ENCODE assay signal across 18 cellular contexts in the genomic region with DNA sequence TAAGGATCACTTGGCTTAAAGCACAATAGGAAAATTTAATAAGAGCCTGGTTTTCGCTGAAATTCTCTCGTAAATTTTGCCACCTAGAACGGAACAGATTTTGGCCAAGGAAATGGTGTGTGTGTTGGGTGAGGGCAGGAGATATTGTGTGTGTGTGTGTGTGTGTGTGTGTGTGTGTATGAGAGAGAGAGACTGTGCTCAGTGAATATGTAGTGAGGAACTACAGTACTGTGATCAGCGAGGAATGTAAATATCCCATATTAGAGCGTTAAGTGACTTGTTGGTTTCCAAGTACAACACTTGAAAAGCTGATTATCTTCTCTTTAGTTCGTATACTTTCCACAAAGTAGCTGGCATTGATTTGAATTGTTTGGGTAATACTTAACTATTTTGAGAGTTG.
A peak's percentile ranks its signal among the peaks of the same experiment; 100 is the strongest.
DNase-seq lines count a peak whose midpoint lies in the region; ATAC-seq, FAIRE-seq and TF ChIP-seq lines count a peak whose summit lies in the region.
"Had no signal": no experiment of that assay in that cellular context is flagged by ENCODE, and none has a peak within 500 bp of the region (broad histone marks: within the 10 kb centered on the region; RNA-seq: fewer than 3 reads in every experiment).

No MANE protein-coding gene starts in this region.

- no peaks in the 10 kb centered on the region for H3K79me1 ChIP-seq in H1 (ENCODE audit: low read depth, low read length)

- peak; percentile 49 to 52 for ATAC-seq in lower lobe of right lung

- H3K9me3 ChIP-seq in OCI-LY7 (ENCODE audit: low read length) = peaks cover 6% of the 10 kb centered on the region; the same call in 1 of the 2 replicates
- H3K9me3 ChIP-seq in H1 (ENCODE audit: insufficient read depth in 2 of 2, low read depth in 1 of 2, low read length in 1 of 2) = no peaks in the 10 kb centered on the region
- H3K9me3 ChIP-seq in lower lobe of right lung = no peaks in the 10 kb centered on the region
- H3K9me3 ChIP-seq in esophagus squamous epithelium = no peaks in the 10 kb centered on the region

- H3K9ac ChIP-seq in H1 (replicated peaks in 1 of 4; ENCODE audit: extremely low read depth in 1 of 4, low read depth in 3 of 4, low read length in 3 of 4) = no peak overlapping the region

- H3K4me1 ChIP-seq in OCI-LY7 (ENCODE audit: insufficient read depth, low read length, poor library complexity, severe bottlenecking) (peaks cover 30% of the 10 kb centered on the region), H1 (replicated peaks in 1 of 4; ENCODE audit: control insufficient read depth in 3 of 4, insufficient read depth in 4 of 4, low read length in 3 of 4) (no peaks in the 10 kb centered on the region), lower lobe of right lung (no peaks in the 10 kb centered on the region), esophagus squamous epithelium (no peaks in the 10 kb centered on the region)

- no peak overlapping the region for H2BK12ac ChIP-seq in H1 (ENCODE audit: low read depth, low read length)

- H3K18ac ChIP-seq in H1 (ENCODE audit: extremely low read depth, low read length) = no peak overlapping the region

- H3K56ac ChIP-seq in H1 (replicated peaks; ENCODE audit: insufficient read length, low read depth, low read length) = peak overlapping the region; percentile 47

- no peak overlapping the region for H4K5ac ChIP-seq in H1 (ENCODE audit: insufficient read length, low read depth, low read length)

- BruUV-seq in OCI-LY7 (replicated peaks; lab: Mats Ljungman, UMichigan) = no TSS peak

- H4K8ac ChIP-seq in H1 (ENCODE audit: extremely low read depth, insufficient read depth, low read length) = no peak overlapping the region

- no peak overlapping the region for H3K23ac ChIP-seq in H1 (ENCODE audit: insufficient read length)

- no peaks in the 10 kb centered on the region for H4K20me1 ChIP-seq in OCI-LY7 (ENCODE audit: insufficient read depth, low read length)
- no peaks in the 10 kb centered on the region for H4K20me1 ChIP-seq in H1 (replicated peaks in 1 of 2; ENCODE audit: control insufficient read depth in 1 of 2, insufficient read depth in 2 of 2, low read length in 2 of 2)

- H2AK5ac ChIP-seq in H1 (ENCODE audit: low read depth, low read length) = no peak overlapping the region

- no peak overlapping the region for H2BK5ac ChIP-seq in H1 (ENCODE audit: low read depth, low read length)

- no peak overlapping the region for H3K14ac ChIP-seq in H1 (ENCODE audit: insufficient read length)

- POLR2A ChIA-PET in OCI-LY7 (lab: Charles Lee) (interaction anchor here (0.7 to 2.3 kb wide), 6 partner anchors 9 to 408 kb away, joined by 3 to 11 read pairs (median 4); no protein-coding TSS in a partner anchor), H1 (lab: Charles Lee; ENCODE audit: partially characterized antibody) (no interaction called here)

- H2BK20ac ChIP-seq in H1 (ENCODE audit: low read length) = no peak overlapping the region

- H2BK120ac ChIP-seq in H1 (replicated peaks; ENCODE audit: low read depth, low read length) = no peak overlapping the region

- H3K27me3 ChIP-seq in H1 (replicated peaks in 1 of 4; ENCODE audit: control insufficient read depth in 3 of 4, extremely low read depth in 1 of 4, insufficient read depth in 3 of 4, low read length in 3 of 4) (no peaks in the 10 kb centered on the region), lower lobe of right lung (ENCODE audit: low read depth) (no peaks in the 10 kb centered on the region), esophagus squamous epithelium (no peaks in the 10 kb centered on the region)

- H3K4me2 ChIP-seq in OCI-LY7 (ENCODE audit: low read length) (no peak overlapping the region), H1 (ENCODE audit: insufficient read depth in 1 of 2, low read depth in 2 of 2, low read length in 2 of 2) (no peak overlapping the region)

- no peak overlapping the region for H3K4me3 ChIP-seq in OCI-LY7 (ENCODE audit: low read depth, low read length, poor library complexity, severe bottlenecking)
- H3K4me3 ChIP-seq in H1 (ENCODE audit: extremely low read depth in 1 of 4, insufficient read depth in 2 of 4, low read depth in 3 of 4, low read length in 4 of 4) = no peak overlapping the region
- no peak overlapping the region for H3K4me3 ChIP-seq in lower lobe of right lung
- H3K4me3 ChIP-seq in esophagus squamous epithelium = no peak overlapping the region

- TF ChIP-seq POLR2A in H1 (IDR thresholded peaks at IDR 0.05; ENCODE audit: control extremely low read depth in 1 of 2, low read depth in 2 of 2, low read length in 2 of 2) (no peak), esophagus squamous epithelium (IDR thresholded peaks at IDR 0.05) (no peak)

- H3K27ac ChIP-seq in OCI-LY7 (ENCODE audit: low read depth, low read length, poor library complexity, severe bottlenecking) = no peak overlapping the region
- no peak overlapping the region for H3K27ac ChIP-seq in H1 (ENCODE audit: low read depth, low read length)
- no peak overlapping the region for H3K27ac ChIP-seq in lower lobe of right lung
- H3K27ac ChIP-seq in esophagus squamous epithelium = no peak overlapping the region

- DNase-seq in OCI-LY7 (ENCODE audit: low spot score) (no peak), H1 (ENCODE audit: low read depth in 1 of 2, low spot score in 2 of 2) (no peak), lower lobe of right lung (no peak), HuH-7.5 (ENCODE audit: low spot score) (no peak), esophagus squamous epithelium (lab: John Stamatoyannopoulos, UW) (no peak), hypothalamus (lab: John Stamatoyannopoulos, UW) (no peak)
- DNase-seq: C1 segment of cervical spinal cord; Calu3; CD4-positive, alpha-beta memory T cell; COR-L47; DMS53; DMS79 treated with DMSO at 0.1 percent for 48 hours; GF-D8; GOT3; H7; HCEC 1CT had no signal

- CTCF ChIA-PET in OCI-LY7 (lab: Charles Lee; ENCODE audit: unreplicated experiment) = interaction anchor here (1.1 kb wide), 1 partner anchor 22 kb away, joined by 4 read pairs; no protein-coding TSS in a partner anchor
- CTCF ChIA-PET in H1 (lab: Charles Lee; ENCODE audit: partially characterized antibody) = interaction anchor here (0.6 to 2.5 kb wide), 9 partner anchors 12 to 925 kb away, joined by 3 to 10 read pairs (median 4); no protein-coding TSS in a partner anchor

- intact Hi-C loops in OCI-LY7 (cut with micrococcal nuclease; ENCODE audit: unreplicated experiment) (loop anchor here (5.0 to 10.0 kb wide), 3 partner anchors 356 to 736 kb away; no protein-coding TSS in a partner anchor), lower lobe of right lung (cut with DNase I) (no loop called here), esophagus squamous epithelium (cut with DNase I) (no loop called here)

- H3K9me2 ChIP-seq in OCI-LY7 (ENCODE audit: insufficient read depth, low read length) = no peaks in the 10 kb centered on the region

- no peak overlapping the region for H2BK15ac ChIP-seq in H1 (ENCODE audit: low read length)

- H2AFZ ChIP-seq in OCI-LY7 (ENCODE audit: low read length) (peak overlapping the region; percentile 73; the same call in 1 of the 2 replicates), H1 (ENCODE audit: low read length) (no peak overlapping the region)

- no peaks in the 10 kb centered on the region; the same call in 1 of the 2 replicates for H3K23me2 ChIP-seq in H1 (ENCODE audit: low read depth, low read length)

- TF ChIP-seq CTCF in OCI-LY7 (conservative IDR thresholded peaks at IDR 0.05; ENCODE audit: low read length) (no peak), H1 (IDR thresholded peaks at IDR 0.05; ENCODE audit: control extremely low read depth in 1 of 3, insufficient read depth in 1 of 3, low read depth in 1 of 3, low read length in 3 of 3) (no peak), lower lobe of right lung (IDR thresholded peaks at IDR 0.05) (no peak), esophagus squamous epithelium (IDR thresholded peaks at IDR 0.05) (no peak)

- TF ChIP-seq EP300 in H1 (IDR thresholded peaks at IDR 0.05; ENCODE audit: borderline replicate concordance in 1 of 2, low read depth in 2 of 2, low read length in 2 of 2) = no peak

- no peak overlapping the region for H3K4ac ChIP-seq in H1 (replicated peaks; ENCODE audit: insufficient read length, low read depth, low read length)

- WGBS in H1 (ENCODE audit: extremely low coverage in 1 of 2, insufficient coverage in 1 of 2, insufficient read length in 1 of 2, insufficient replicate concordance in 2 of 2, low coverage in 1 of 2, low lambda C conversion rate in 2 of 2, missing lambda C conversion rate in 1 of 2), 2 experiments = 90% methylated on average over 6 of the region's 6 CpGs; no CpG with 5 or more reads in 1 of the 2 experiments
- 78 to 84% methylated on average over 6 of the region's 6 CpGs for WGBS in esophagus squamous epithelium, 2 donors

- TF ChIP-seq RAD21 in H1 (IDR thresholded peaks at IDR 0.05 in 1 of 2, conservative IDR thresholded peaks at IDR 0.05 in 1 of 2; ENCODE audit: low read depth in 2 of 2, low read length in 2 of 2) = no peak

- no peak for FAIRE-seq in H1 (lab: Jason Lieb, UNC)
- FAIRE-seq: GM12891, GM18507 had no signal

- H3K79me2 ChIP-seq in OCI-LY7 (ENCODE audit: insufficient read depth, low read depth, low read length) = no peaks in the 10 kb centered on the region
- no peaks in the 10 kb centered on the region for H3K79me2 ChIP-seq in H1 (ENCODE audit: control insufficient read depth in 1 of 2, insufficient read depth in 2 of 2, low read length in 2 of 2)

- H4K91ac ChIP-seq in H1 (replicated peaks; ENCODE audit: insufficient read length, low read length) = no peak overlapping the region

- H3K36me3 ChIP-seq in OCI-LY7 (ENCODE audit: insufficient read depth, low read length) (peaks cover 7% of the 10 kb centered on the region), H1 (ENCODE audit: control insufficient read depth in 2 of 4, insufficient read depth in 4 of 4, low read length in 3 of 4) (no peaks in the 10 kb centered on the region; a peak in 1 of 8 replicates), lower lobe of right lung (no peaks in the 10 kb centered on the region), esophagus squamous epithelium (no peaks in the 10 kb centered on the region)

TF ChIP-seq in H1, 55 proteins besides CTCF, POLR2A, EP300 and RAD21:
- TF ChIP-seq MAFK (IDR thresholded peaks at IDR 0.05; ENCODE audit: low read depth, low read length) (no peak), BRCA1 (IDR thresholded peaks at IDR 0.05; ENCODE audit: low read depth, low read length) (no peak)
